In genomic region chr7:98922392-98923107, GRCh38 we compare ENCODE assay signal across 9 cellular contexts. TPM values are rescaled to one million over a fixed set of nuclear protein-coding genes. Genes with fewer than 3 reads are reported as not detected.
DNase-seq lines count a peak whose midpoint lies in the region; ATAC-seq and TF ChIP-seq lines count a peak whose summit lies in the region.
"Had no signal": no experiment of that assay in that cellular context is flagged by ENCODE, and none has a peak within 500 bp of the region (broad histone marks: within the 10 kb centered on the region; RNA-seq: fewer than 3 reads in every experiment).

No MANE protein-coding gene starts in this region.

- H3K4me3 ChIP-seq in vagina: no peak overlapping the region
- H3K4me3 ChIP-seq: uterus had no signal

- TF ChIP-seq CTCF in osteocyte (IDR thresholded peaks at IDR 0.05) (no peak), vagina (IDR thresholded peaks at IDR 0.05) (no peak)

- no peaks in the 10 kb centered on the region for H3K9me3 ChIP-seq in vagina
- H3K9me3 ChIP-seq: uterus had no signal

- no peak overlapping the region for H3K27ac ChIP-seq in vagina
- H3K27ac ChIP-seq: uterus had no signal

- no peaks in the 10 kb centered on the region for H3K27me3 ChIP-seq in vagina
- H3K27me3 ChIP-seq: uterus had no signal

- intact Hi-C loops in vagina (cut with DNase I): no loop called here

- peak; percentile 85 for DNase-seq in DMS153 (lab: John Stamatoyannopoulos, UW)
- peak; percentile 78 for DNase-seq in NCI-H510A treated with DMSO at 0.1 percent for 48 hours (lab: John Stamatoyannopoulos, UW)
- peak; percentile 80 to 85 for DNase-seq in erythroblast (lab: John Stamatoyannopoulos, UW)
- DNase-seq in osteocyte (ENCODE audit: extremely low spot score, unreplicated experiment): no peak
- DNase-seq in NCI-H1694 (lab: John Stamatoyannopoulos, UW): no peak
- no peak for DNase-seq in epidermal melanocyte (ENCODE audit: insufficient read length, low spot score)
- no peak for DNase-seq in vagina (ENCODE audit: extremely low spot score in 2 of 2)

- peaks cover 12% of the 10 kb centered on the region for H3K4me1 Mint-ChIP-seq in osteocyte (ENCODE audit: unreplicated experiment)

- no peak overlapping the region for H3K4me3 Mint-ChIP-seq in osteocyte (ENCODE audit: unreplicated experiment)

- H3K27me3 Mint-ChIP-seq in osteocyte (ENCODE audit: unreplicated experiment): no peaks in the 10 kb centered on the region

- no peak for ATAC-seq in GM19397 (IDR thresholded peaks at IDR 0.05; ENCODE audit: unreplicated experiment)

- no peaks in the 10 kb centered on the region for H3K9me3 Mint-ChIP-seq in osteocyte (ENCODE audit: unreplicated experiment)

- H3K27ac Mint-ChIP-seq in osteocyte (ENCODE audit: unreplicated experiment): peak overlapping the region; percentile 72

- TF ChIP-seq POLR2A in erythroblast (IDR thresholded peaks at IDR 0.05; ENCODE audit: low read length): no peak
- no peak for TF ChIP-seq POLR2A in vagina (IDR thresholded peaks at IDR 0.05)

- H3K36me3 ChIP-seq in vagina: peaks cover 0 to 83% of the 10 kb centered on the region in 2 donors
- H3K36me3 ChIP-seq: uterus had no signal

- H3K36me3 Mint-ChIP-seq in osteocyte (ENCODE audit: unreplicated experiment): peaks cover 57% of the 10 kb centered on the region

- H3K4me1 ChIP-seq in vagina: no peaks in the 10 kb centered on the region
- H3K4me1 ChIP-seq: uterus had no signal

RNA-seq across cellular contexts. Expression of gene TRRAP, which starts 44.2 kb away (rescaled TPM):
- total RNA-seq in osteocyte (48.5 and 56.0 TPM in 2 replicates), vagina (39.3 TPM)

RNA-seq across cellular contexts. Expression of gene TMEM130, which starts 52.7 kb away (rescaled TPM):
- total RNA-seq in osteocyte (1.5 and 1.7 TPM in 2 replicates), vagina (3.7 TPM)

Comparison
In these comparisons a context has a peak if more than half of its experiments do, and no peak if none do; other contexts are left out.
1. DNase-seq: peak in DMS153 (single experiment), NCI-H510A treated with DMSO at 0.1 percent for 48 hours (single experiment) and erythroblast (2 of 2); none in osteocyte (single experiment), NCI-H1694 (single experiment), epidermal melanocyte (single experiment) and vagina (0 of 2).